ENCODE assay signal across 8 cellular contexts in genomic region chr6:138692058-138692977, GRCh38.
A peak's percentile ranks its signal among the peaks of the same experiment; 100 is the strongest.
DNase-seq lines count a peak whose midpoint lies in the region; ATAC-seq and TF ChIP-seq lines count a peak whose summit lies in the region.

No MANE protein-coding gene starts in this region.

- no peaks in the 10 kb centered on the region for H3K9me3 Mint-ChIP-seq in activated naive CD4-positive, alpha-beta T cell treated with anti-CD3 and anti-CD28 coated beads, Interleukin-2, amount 50 U/mL, for 24 hours
- H3K9me3 Mint-ChIP-seq in glutamatergic neuron (ENCODE audit: unreplicated experiment) = peaks cover 11% of the 10 kb centered on the region

- peaks cover 19% of the 10 kb centered on the region for H3K27me3 Mint-ChIP-seq in activated naive CD4-positive, alpha-beta T cell treated with anti-CD3 and anti-CD28 coated beads, Interleukin-2, amount 50 U/mL, for 24 hours
- H3K27me3 Mint-ChIP-seq in glutamatergic neuron (ENCODE audit: unreplicated experiment) = peaks cover 4% of the 10 kb centered on the region

- H3K27ac ChIP-seq in vagina = peak overlapping the region; percentile 79

- ATAC-seq in GM19452 (IDR thresholded peaks at IDR 0.05; ENCODE audit: unreplicated experiment) = peak; percentile 62
- ATAC-seq in HG03520 (IDR thresholded peaks at IDR 0.05; ENCODE audit: unreplicated experiment) = peak; percentile 54

- H3K9me3 ChIP-seq in vagina = no peaks in the 10 kb centered on the region

- H3K36me3 ChIP-seq in vagina = no peaks in the 10 kb centered on the region

- H3K4me1 ChIP-seq in vagina = peaks cover 12% of the 10 kb centered on the region

- DNase-seq in COLO829 (ENCODE audit: low spot score) (peak; percentile 67), RPMI8226 (peak; percentile 66), glutamatergic neuron (peak; percentile 86), occipital lobe (lab: John Stamatoyannopoulos, UW) (peak; percentile 1), vagina (ENCODE audit: extremely low spot score in 2 of 2) (no peak)

- H3K4me3 Mint-ChIP-seq in activated naive CD4-positive, alpha-beta T cell treated with anti-CD3 and anti-CD28 coated beads, Interleukin-2, amount 50 U/mL, for 24 hours = peak overlapping the region; percentile 81
- H3K4me3 Mint-ChIP-seq in glutamatergic neuron (ENCODE audit: unreplicated experiment) = peak overlapping the region; percentile 92

- peak overlapping the region; percentile 69 to 77 for H3K4me3 ChIP-seq in vagina

- intact Hi-C loops in vagina (cut with DNase I) = no loop called here

- TF ChIP-seq CTCF in glutamatergic neuron (IDR thresholded peaks at IDR 0.05; ENCODE audit: partially characterized antibody, unreplicated experiment) (peak; percentile 96), vagina (IDR thresholded peaks at IDR 0.05) (peak; percentile 25 to 84 (median 65))

- TF ChIP-seq POLR2A in vagina (IDR thresholded peaks at IDR 0.05) = no peak

- H3K36me3 Mint-ChIP-seq in activated naive CD4-positive, alpha-beta T cell treated with anti-CD3 and anti-CD28 coated beads, Interleukin-2, amount 50 U/mL, for 24 hours = no peaks in the 10 kb centered on the region
- no peaks in the 10 kb centered on the region for H3K36me3 Mint-ChIP-seq in glutamatergic neuron (ENCODE audit: unreplicated experiment)

- no peaks in the 10 kb centered on the region for H3K27me3 ChIP-seq in vagina

- H3K27ac Mint-ChIP-seq in activated naive CD4-positive, alpha-beta T cell treated with anti-CD3 and anti-CD28 coated beads, Interleukin-2, amount 50 U/mL, for 24 hours = no peak overlapping the region
- peak overlapping the region; percentile 36 for H3K27ac Mint-ChIP-seq in glutamatergic neuron (ENCODE audit: unreplicated experiment)

- peaks cover 7% of the 10 kb centered on the region for H3K4me1 Mint-ChIP-seq in activated naive CD4-positive, alpha-beta T cell treated with anti-CD3 and anti-CD28 coated beads, Interleukin-2, amount 50 U/mL, for 24 hours
- H3K4me1 Mint-ChIP-seq in glutamatergic neuron (ENCODE audit: low read depth, unreplicated experiment) = peaks cover 3% of the 10 kb centered on the region

Comparison
In these comparisons a context has a peak if more than half of its experiments do, and no peak if none do; other contexts are left out.
1. DNase-seq: peak in COLO829 (single experiment), RPMI8226 (single experiment), glutamatergic neuron (single experiment) and occipital lobe (single experiment); none in vagina (0 of 2).